8 cellular contexts compared by ENCODE assay signal in genomic region chr21:42337830-42338729, GRCh38. TPM values are rescaled to one million over a fixed set of nuclear protein-coding genes. Genes with fewer than 3 reads are reported as not detected.
DNase-seq lines count a peak whose midpoint lies in the region; ATAC-seq and TF ChIP-seq lines count a peak whose summit lies in the region.

No MANE protein-coding gene starts in this region.

- ATAC-seq in PC-3 = peak; percentile 92

- H3K4me1 ChIP-seq in PC-3 (ENCODE audit: insufficient read depth, low read length) (peaks cover 15% of the 10 kb centered on the region), neuronal stem cell (ENCODE audit: control insufficient read depth in 2 of 2, insufficient read depth in 1 of 2, low read depth in 1 of 2, low read length in 2 of 2) (peaks cover 0 to 5% of the 10 kb centered on the region in 2 donors)

- H3K23ac ChIP-seq in neuronal stem cell (ENCODE audit: low read depth, low read length, poor library complexity) = peak overlapping the region; percentile 48

- peak overlapping the region; percentile 76 for H2AK5ac ChIP-seq in neuronal stem cell (ENCODE audit: low read depth, low read length)

- H3K36me3 ChIP-seq in PC-3 (ENCODE audit: low read depth, low read length) (no peaks in the 10 kb centered on the region), neuronal stem cell (replicated peaks in 1 of 2; ENCODE audit: control insufficient read depth in 2 of 2, insufficient read depth in 2 of 2, low read length in 2 of 2) (no peaks in the 10 kb centered on the region)

- TSS peak; percentile 80 for BruUV-seq in PC-3 (replicated peaks; lab: Mats Ljungman, UMichigan)

- H3K27me3 ChIP-seq in PC-3 (ENCODE audit: low read length) (no peaks in the 10 kb centered on the region), neuronal stem cell (ENCODE audit: control insufficient read depth in 3 of 3, insufficient read depth in 3 of 3, low read depth in 1 of 3, low read length in 3 of 3) (no peaks in the 10 kb centered on the region)

- H3K9me3 ChIP-seq in PC-3 (ENCODE audit: low read length) (no peaks in the 10 kb centered on the region), neuronal stem cell (replicated peaks in 1 of 2; ENCODE audit: control insufficient read depth in 2 of 2, insufficient read depth in 1 of 2, low read depth in 1 of 2, low read length in 2 of 2) (no peaks in the 10 kb centered on the region)

- DNase-seq in COLO668 (lab: John Stamatoyannopoulos, UW; ENCODE audit: unreplicated experiment) = peak; percentile 94
- DNase-seq in KG1 (lab: John Stamatoyannopoulos, UW) = peak; percentile 37
- peak; percentile 95 for DNase-seq in PC-3
- peak; percentile 86 to 87 for DNase-seq in activated T-cell treated with anti-CD3 and anti-CD28 coated beads, Interleukin-2, amount 50 U/mL, for 48 hours
- DNase-seq in fibroblast of mammary gland (ENCODE audit: low read depth) = peak; percentile 37
- DNase-seq in neuronal stem cell (ENCODE audit: low spot score) = peak; percentile 64
- DNase-seq in stromal cell of bone marrow (ENCODE audit: low read depth) = peak; percentile 4
- DNase-seq in NK-92 (lab: John Stamatoyannopoulos, UW; ENCODE audit: unreplicated experiment) = no peak

- H2BK15ac ChIP-seq in neuronal stem cell (ENCODE audit: low read length) = peak overlapping the region; percentile 74

- peak overlapping the region; percentile 94 for H3K27ac ChIP-seq in PC-3 (ENCODE audit: low read length)
- H3K27ac ChIP-seq in neuronal stem cell (replicated peaks; ENCODE audit: low read length) = peak overlapping the region; percentile 5

- peak overlapping the region; percentile 41 for H3K4me3 ChIP-seq in PC-3 (ENCODE audit: low read length)
- no peak overlapping the region for H3K4me3 ChIP-seq in fibroblast of mammary gland (ENCODE audit: control insufficient read depth, low read depth, low read length)
- no peak overlapping the region for H3K4me3 ChIP-seq in neuronal stem cell (ENCODE audit: low read length in 2 of 2)

- H2BK120ac ChIP-seq in neuronal stem cell (ENCODE audit: low read depth, low read length) = peak overlapping the region; percentile 76

- peak; percentile 92 for TF ChIP-seq CTCF in PC-3 (conservative IDR thresholded peaks at IDR 0.05; ENCODE audit: low read depth, low read length)
- TF ChIP-seq CTCF in fibroblast of mammary gland (conservative IDR thresholded peaks at IDR 0.05; ENCODE audit: control insufficient read depth, insufficient read depth, low read depth, low read length) = peak; percentile 53

- H4K91ac ChIP-seq in neuronal stem cell (ENCODE audit: low read depth, low read length, poor library complexity) = no peak overlapping the region

- peak overlapping the region; percentile 25 for H3K14ac ChIP-seq in neuronal stem cell (ENCODE audit: low read length)

- H2BK12ac ChIP-seq in neuronal stem cell (ENCODE audit: low read length) = no peak overlapping the region

- CTCF ChIA-PET in PC-3 (lab: Charles Lee) = interaction anchor here (0.6 to 1.7 kb wide), 8 partner anchors 11 to 46 kb away, joined by 3 to 23 read pairs (median 6); partner anchors contain the start of gene TFF2

- no peaks in the 10 kb centered on the region for H4K20me1 ChIP-seq in PC-3 (ENCODE audit: low read length)

- no peaks in the 10 kb centered on the region for H3F3A ChIP-seq in PC-3 (ENCODE audit: low read length, unreplicated experiment)

- intact Hi-C loops in PC-3 (cut with micrococcal nuclease) = loop anchor here (1.0 kb wide), 5 partner anchors 13 to 112 kb away; partner anchors contain the start of gene TFF1

- H2BK5ac ChIP-seq in neuronal stem cell (ENCODE audit: low read length) = peak overlapping the region; percentile 57

- H3K4me2 ChIP-seq in PC-3 (ENCODE audit: low read length) (peak overlapping the region; percentile 69), neuronal stem cell (ENCODE audit: insufficient read depth, low read length, poor library complexity, severe bottlenecking) (no peak overlapping the region)

- peak overlapping the region; percentile 66 for H2AFZ ChIP-seq in PC-3 (ENCODE audit: low read length)
- H2AFZ ChIP-seq in neuronal stem cell (ENCODE audit: low read length) = peak overlapping the region; percentile 19

- WGBS in neuronal stem cell (ENCODE audit: extremely low coverage in 2 of 2, insufficient read length in 2 of 2, insufficient replicate concordance in 1 of 2), 2 donors = no CpG with 5 or more reads among the region's 23 CpGs

- H3K9ac ChIP-seq in PC-3 (ENCODE audit: low read length) (peak overlapping the region; percentile 77), neuronal stem cell (ENCODE audit: low read depth, low read length, poor library complexity) (peak overlapping the region; percentile 53)

- no peaks in the 10 kb centered on the region for H3K79me1 ChIP-seq in neuronal stem cell (ENCODE audit: low read depth, low read length)

- no peaks in the 10 kb centered on the region for H3K9me2 ChIP-seq in PC-3 (replicated peaks; ENCODE audit: low read length)

- POLR2A ChIA-PET in PC-3 (lab: Charles Lee; ENCODE audit: unreplicated experiment) = interaction anchor here (0.6 to 1.4 kb wide), 2 partner anchors 29 to 130 kb away, joined by 3 to 4 read pairs; partner anchors contain the start of gene TFF1

- peak overlapping the region; percentile 98 for H4K8ac ChIP-seq in neuronal stem cell (ENCODE audit: low read depth, low read length)

- no peaks in the 10 kb centered on the region for H3K79me2 ChIP-seq in PC-3 (ENCODE audit: low read length)

- peak overlapping the region; percentile 87 for H3K18ac ChIP-seq in neuronal stem cell (ENCODE audit: low read length)

- H3K4ac ChIP-seq in neuronal stem cell (ENCODE audit: low read length) = no peak overlapping the region

RNA-seq across cellular contexts. Expression of gene TFF2, which starts 12.7 kb away (rescaled TPM):
- 21.1 and 22.9 TPM in 2 replicates for total RNA-seq in PC-3 (2014; rRNA removed)
- not detected for polyA plus RNA-seq in neuronal stem cell (2013, experiment 1 of 2)
- not detected for polyA plus RNA-seq in neuronal stem cell (2013, experiment 2 of 2)

RNA-seq across cellular contexts. Expression of gene TFF3, which starts 22.9 kb away (rescaled TPM):
- total RNA-seq in PC-3 (2014; rRNA removed) = 2.8 and 9.1 TPM in 2 replicates
- polyA plus RNA-seq in neuronal stem cell (2013, experiment 1 of 2) = not detected
- 0.15 TPM for polyA plus RNA-seq in neuronal stem cell (2013, experiment 2 of 2)

RNA-seq across cellular contexts. Expression of gene TFF1, which starts 28.3 kb away (rescaled TPM):
- 99.2 and 111 TPM in 2 replicates for total RNA-seq in PC-3 (2014; rRNA removed)
- polyA plus RNA-seq in neuronal stem cell (2013, experiment 1 of 2) = not detected
- polyA plus RNA-seq in neuronal stem cell (2013, experiment 2 of 2) = not detected

RNA-seq across cellular contexts. Expression of gene TMPRSS3, which starts 57.8 kb away (rescaled TPM):
- total RNA-seq in PC-3 (2014; rRNA removed) = not detected in 2 replicates
- polyA plus RNA-seq in neuronal stem cell (2013, experiment 1 of 2) = not detected
- polyA plus RNA-seq in neuronal stem cell (2013, experiment 2 of 2) = not detected
